Comparison of ENCODE assay signal across 1 cellular context in genomic region chr5:143494595-143494994, GRCh38.
TF ChIP-seq lines count a peak whose summit lies in the region.

No MANE protein-coding gene starts in this region.

TF ChIP-seq in HEK293T, 16 proteins besides CTCF, POLR2A, EP300 and RAD21 (continued from another document):
- TF ChIP-seq PKNOX1 (IDR thresholded peaks at IDR 0.05) (no peak), LEF1 (IDR thresholded peaks at IDR 0.05; ENCODE audit: borderline replicate concordance) (no peak), SP1 (IDR thresholded peaks at IDR 0.05) (no peak), BHLHE40 (IDR thresholded peaks at IDR 0.05; ENCODE audit: borderline replicate concordance) (no peak), FOXA1 (IDR thresholded peaks at IDR 0.05) (no peak), NFRKB (IDR thresholded peaks at IDR 0.05) (no peak), CTBP1 (IDR thresholded peaks at IDR 0.05; ENCODE audit: borderline replicate concordance) (no peak), FOXM1 (IDR thresholded peaks at IDR 0.05; ENCODE audit: borderline replicate concordance) (no peak), ELF4 (IDR thresholded peaks at IDR 0.05) (no peak)
TF ChIP-seq in HEK293T: peak in this region for 0.
